Comparison of ENCODE assay signal across 20 cellular contexts in genomic region chr21:39327727-39328126, GRCh38. TPM values are rescaled to one million over a fixed set of nuclear protein-coding genes. Genes with fewer than 3 reads are reported as not detected.
DNase-seq lines count a peak whose midpoint lies in the region; ATAC-seq and TF ChIP-seq lines count a peak whose summit lies in the region.
"Had no signal": no experiment of that assay in that cellular context is flagged by ENCODE, and none has a peak within 500 bp of the region (broad histone marks: within the 10 kb centered on the region; RNA-seq: fewer than 3 reads in every experiment).

No MANE protein-coding gene starts in this region.

- no peaks in the 10 kb centered on the region for H3K9me3 ChIP-seq in Karpas-422 (ENCODE audit: low read length)
- no peaks in the 10 kb centered on the region for H3K9me3 ChIP-seq in SU-DHL-6 (ENCODE audit: insufficient read depth, low read length)
- H3K9me3 ChIP-seq: A549; BLaER1 treated with 17β-estradiol and CSF1 and Interleukin-3, amounts not matched to agents 10 nM and 100 nM; Caco-2 had no signal

- H3K27me3 ChIP-seq in Karpas-422 (ENCODE audit: low read length) (no peaks in the 10 kb centered on the region), SU-DHL-6 (ENCODE audit: low read length) (no peaks in the 10 kb centered on the region)
- H3K27me3 ChIP-seq: BLaER1 treated with 17β-estradiol and CSF1 and Interleukin-3, amounts not matched to agents 10 nM and 100 nM had no signal

- H3K4me2 ChIP-seq in Karpas-422 (ENCODE audit: low read depth, low read length, poor library complexity, severe bottlenecking), result no peak overlapping the region
- peak overlapping the region; percentile 37 for H3K4me2 ChIP-seq in SU-DHL-6 (ENCODE audit: low read depth, low read length, poor library complexity, severe bottlenecking)
- H3K4me2 ChIP-seq: A549; BLaER1 treated with 17β-estradiol and CSF1 and Interleukin-3, amounts not matched to agents 10 nM and 100 nM had no signal

- H3K4me1 ChIP-seq in Karpas-422 (ENCODE audit: low read length), result peaks cover 60% of the 10 kb centered on the region
- H3K4me1 ChIP-seq: A549; BLaER1 treated with 17β-estradiol and CSF1 and Interleukin-3, amounts not matched to agents 10 nM and 100 nM had no signal

- CTCF ChIA-PET in activated CD8-positive, alpha-beta memory T cell treated with anti-CD3 and anti-CD28 coated beads, Interleukin-2, amount 10 ng/mL, durations not matched to agents 7 days and 5 days (lab: Charles Lee), result no interaction called here
- CTCF ChIA-PET in RWPE1 (lab: Yijun Ruan, JAX), result no interaction called here

- H3K9me3 Mint-ChIP-seq in activated CD8-positive, alpha-beta memory T cell treated with anti-CD3 and anti-CD28 coated beads, Interleukin-2, amount 10 ng/mL, durations not matched to agents 7 days and 5 days (ENCODE audit: low read depth), result no peaks in the 10 kb centered on the region
- H3K9me3 Mint-ChIP-seq: CD4-positive, alpha-beta T cell; CD8-positive, alpha-beta T cell had no signal

- H3K4me1 Mint-ChIP-seq in activated CD8-positive, alpha-beta memory T cell treated with anti-CD3 and anti-CD28 coated beads, Interleukin-2, amount 10 ng/mL, durations not matched to agents 7 days and 5 days, result no peaks in the 10 kb centered on the region

- no peak overlapping the region for H3K27ac Mint-ChIP-seq in activated CD8-positive, alpha-beta memory T cell treated with anti-CD3 and anti-CD28 coated beads, Interleukin-2, amount 10 ng/mL, durations not matched to agents 7 days and 5 days
- H3K27ac Mint-ChIP-seq: B cell; CD4-positive, alpha-beta T cell; CD8-positive, alpha-beta T cell had no signal

- H3K9ac ChIP-seq in Karpas-422 (ENCODE audit: low read length) (no peak overlapping the region), SU-DHL-6 (ENCODE audit: low read length) (peak overlapping the region; percentile 46; the same call in 1 of the 2 replicates)
- H3K9ac ChIP-seq: BLaER1 treated with 17β-estradiol and CSF1 and Interleukin-3, amounts not matched to agents 10 nM and 100 nM had no signal

- H4K20me1 ChIP-seq in Karpas-422 (ENCODE audit: insufficient read depth, low read depth, low read length), result no peaks in the 10 kb centered on the region
- no peaks in the 10 kb centered on the region for H4K20me1 ChIP-seq in SU-DHL-6 (ENCODE audit: low read depth, low read length)
- H4K20me1 ChIP-seq: BLaER1 treated with 17β-estradiol and CSF1 and Interleukin-3, amounts not matched to agents 10 nM and 100 nM had no signal

- H3K4me3 ChIP-seq in Karpas-422 (ENCODE audit: low read length), result no peak overlapping the region
- H3K4me3 ChIP-seq in SU-DHL-6 (ENCODE audit: insufficient read depth, low read length, poor library complexity, severe bottlenecking), result no peak overlapping the region
- H3K4me3 ChIP-seq: A549; BLaER1 treated with 17β-estradiol and CSF1 and Interleukin-3, amounts not matched to agents 10 nM and 100 nM; GM12878 had no signal

- no peaks in the 10 kb centered on the region for H3K36me3 Mint-ChIP-seq in activated CD8-positive, alpha-beta memory T cell treated with anti-CD3 and anti-CD28 coated beads, Interleukin-2, amount 10 ng/mL, durations not matched to agents 7 days and 5 days
- H3K36me3 Mint-ChIP-seq: CD8-positive, alpha-beta T cell had no signal

- H3K27ac ChIP-seq in Karpas-422 (ENCODE audit: low read length) (peak overlapping the region; percentile 54), SU-DHL-6 (ENCODE audit: low read depth, low read length) (peak overlapping the region; percentile 89), RWPE1 (no peak overlapping the region)
- H3K27ac ChIP-seq: 22Rv1; A549; BLaER1 treated with 17β-estradiol and CSF1 and Interleukin-3, amounts not matched to agents 10 nM and 100 nM; C4-2B had no signal

- H3K27me3 Mint-ChIP-seq in activated CD8-positive, alpha-beta memory T cell treated with anti-CD3 and anti-CD28 coated beads, Interleukin-2, amount 10 ng/mL, durations not matched to agents 7 days and 5 days, result peaks cover 2% of the 10 kb centered on the region
- H3K27me3 Mint-ChIP-seq: CD4-positive, alpha-beta T cell had no signal

- H3K79me2 ChIP-seq in Karpas-422 (ENCODE audit: low read length) (no peaks in the 10 kb centered on the region), SU-DHL-6 (ENCODE audit: insufficient read depth, low read length) (no peaks in the 10 kb centered on the region)

- no peak overlapping the region for H3K4me3 Mint-ChIP-seq in activated CD8-positive, alpha-beta memory T cell treated with anti-CD3 and anti-CD28 coated beads, Interleukin-2, amount 10 ng/mL, durations not matched to agents 7 days and 5 days
- H3K4me3 Mint-ChIP-seq: B cell; CD4-positive, alpha-beta T cell; CD8-positive, alpha-beta T cell had no signal

- peaks cover 51% of the 10 kb centered on the region for H3F3A ChIP-seq in SU-DHL-6 (ENCODE audit: insufficient read depth)

- no peak for TF ChIP-seq CTCF in SU-DHL-6 (IDR thresholded peaks at IDR 0.05; ENCODE audit: insufficient read depth, low read length, poor library complexity, severe bottlenecking)
- TF ChIP-seq CTCF in RWPE1 (conservative IDR thresholded peaks at IDR 0.05; ENCODE audit: low read depth), result no peak

- ATAC-seq in activated CD8-positive, alpha-beta memory T cell treated with anti-CD3 and anti-CD28 coated beads, Interleukin-2, amount 10 ng/mL, durations not matched to agents 7 days and 5 days, result no peak
- ATAC-seq: A549; CD8-positive, alpha-beta T cell; GM12878 had no signal

- POLR2A ChIA-PET in RWPE1 (lab: Yijun Ruan, JAX; ENCODE audit: low non-redundant PET), result no interaction called here

- peak; percentile 14 for DNase-seq in activated CD8-positive, alpha-beta memory T cell treated with anti-CD3 and anti-CD28 coated beads, Interleukin-2, amount 10 ng/mL, durations not matched to agents 7 days and 5 days
- DNase-seq in activated CD8-positive, alpha-beta memory T cell treated with anti-CD3 and anti-CD28 coated beads for 24 hours, result no peak
- DNase-seq in Karpas-422 (no peak), RWPE1 (ENCODE audit: low spot score) (no peak), SW480 (ENCODE audit: low spot score) (no peak)
- DNase-seq: AML-193; Caco-2; Calu3; CD4-positive, alpha-beta T cell; CD8-positive, alpha-beta T cell; DMS79 treated with DMSO at 0.1 percent for 48 hours; EL; GDM1 had no signal

- H2AFZ ChIP-seq in Karpas-422 (ENCODE audit: low read length) (no peak overlapping the region), SU-DHL-6 (ENCODE audit: low read depth, low read length, severe bottlenecking) (no peak overlapping the region)

- H3K36me3 ChIP-seq in Karpas-422 (ENCODE audit: insufficient read depth, low read length) (no peaks in the 10 kb centered on the region), SU-DHL-6 (ENCODE audit: low read length) (no peaks in the 10 kb centered on the region)
- H3K36me3 ChIP-seq: BLaER1 treated with 17β-estradiol and CSF1 and Interleukin-3, amounts not matched to agents 10 nM and 100 nM had no signal

- no peaks in the 10 kb centered on the region for H3K9me2 ChIP-seq in Karpas-422 (replicated peaks; ENCODE audit: insufficient read depth, low read length)
- H3K9me2 ChIP-seq in SU-DHL-6 (replicated peaks; ENCODE audit: insufficient read depth, low read length), result no peaks in the 10 kb centered on the region

RNA-seq across cellular contexts. Expression of gene BRWD1, which starts 14.3 kb away (rescaled TPM):
- total RNA-seq in activated CD8-positive, alpha-beta memory T cell treated with anti-CD3 and anti-CD28 coated beads, Interleukin-2, amount 10 ng/mL, durations not matched to agents 7 days and 5 days, result 10 to 100 TPM; 35.0 to 49.5 TPM
- total RNA-seq in Karpas-422 (2014; rRNA removed; shearing (Covaris generic); ENCODE audit: low replicate concordance), result 78.1 and 141 TPM in 2 replicates

RNA-seq across cellular contexts. Expression of gene HMGN1, which starts 21.2 kb away (rescaled TPM):
- 100 to 1,000 TPM; 385 to 405 TPM for total RNA-seq in activated CD8-positive, alpha-beta memory T cell treated with anti-CD3 and anti-CD28 coated beads, Interleukin-2, amount 10 ng/mL, durations not matched to agents 7 days and 5 days
- total RNA-seq in Karpas-422 (2014; rRNA removed; shearing (Covaris generic); ENCODE audit: low replicate concordance), result 430 and 561 TPM in 2 replicates
